In genomic region chr12:55715833-55716581, GRCh38 we compare ENCODE assay signal across 8 cellular contexts. TPM values are rescaled to one million over a fixed set of nuclear protein-coding genes. Genes with fewer than 3 reads are reported as not detected.
DNase-seq lines count a peak whose midpoint lies in the region; ATAC-seq, FAIRE-seq and TF ChIP-seq lines count a peak whose summit lies in the region.

Gene BLOC1S1 (plus strand): TSS chr12:55716046. CDS start chr12:55716052, 6 bp downstream.

- DNase-seq in GM18507 (ENCODE audit: extremely low spot score, insufficient read length, low read depth) (peak; percentile 90), NCI-H2029 (lab: John Stamatoyannopoulos, UW) (peak; percentile 89), ascending aorta (ENCODE audit: low spot score in 2 of 2) (peak; percentile 73 to 97), right cardiac atrium (peak; percentile 93 to 97 (median 96)), vagina (ENCODE audit: extremely low spot score in 2 of 2) (peak in 1 of 2 donors; percentile 95)
- DNase-seq in T-helper 2 cell treated with Interferon-gamma antibody and Interleukin-4, amounts not matched to agents 5 μg/mL and 100 μg/mL, for 36 hours (ENCODE audit: low spot score): peak; percentile 91

- H3K9ac ChIP-seq in rectal smooth muscle tissue (ENCODE audit: low read length): peak within 1 kb of the TSS; percentile 75

- WGBS in right cardiac atrium: under 1% methylated on average over 42 of the region's 42 CpGs

- H3K27me3 Mint-ChIP-seq in T-helper 2 cell treated with Interferon-gamma antibody and Interleukin-4, amounts not matched to agents 5 μg/mL and 100 μg/mL, for 36 hours (ENCODE audit: low read depth): peaks cover 18% of the 10 kb centered on the region

- TF ChIP-seq CTCF in ascending aorta (IDR thresholded peaks at IDR 0.05) (peak in 1 of 3 experiments; percentile 6), vagina (IDR thresholded peaks at IDR 0.05) (no peak)

- H3K27me3 ChIP-seq in ascending aorta (no peaks in the 10 kb centered on the region), right cardiac atrium (ENCODE audit: control insufficient read depth, insufficient read depth) (no peaks in the 10 kb centered on the region), rectal smooth muscle tissue (ENCODE audit: control insufficient read depth, insufficient read depth, low read length) (no peaks in the 10 kb centered on the region), vagina (no peaks in the 10 kb centered on the region)

- H3K9me3 Mint-ChIP-seq in T-helper 2 cell treated with Interferon-gamma antibody and Interleukin-4, amounts not matched to agents 5 μg/mL and 100 μg/mL, for 36 hours: no peaks in the 10 kb centered on the region

- no peaks in the 10 kb centered on the region for H3K36me3 Mint-ChIP-seq in T-helper 2 cell treated with Interferon-gamma antibody and Interleukin-4, amounts not matched to agents 5 μg/mL and 100 μg/mL, for 36 hours (ENCODE audit: low read depth)

- intact Hi-C loops in ascending aorta (cut with DNase I) (loop anchor here (1.0 kb wide), 1 partner anchor 9 kb away; the partner anchor contains the start of gene ITGA7), right cardiac atrium (cut with DNase I) (loop anchor here in 1 of 4 donors (5.0 kb wide), 1 partner anchor 34 kb away; a partner anchor contains a TSS), vagina (cut with DNase I) (no loop called here)

- peak within 1 kb of the TSS; percentile 95 for H3K4me3 Mint-ChIP-seq in T-helper 2 cell treated with Interferon-gamma antibody and Interleukin-4, amounts not matched to agents 5 μg/mL and 100 μg/mL, for 36 hours

- H3K27ac ChIP-seq in ascending aorta (peak within 1 kb of the TSS; percentile 86 to 88), right cardiac atrium (ENCODE audit: low read length) (peak within 1 kb of the TSS; percentile 87), rectal smooth muscle tissue (ENCODE audit: low read depth, low read length) (peak within 1 kb of the TSS; percentile 96), vagina (peak within 1 kb of the TSS; percentile 94)

- H3K9me3 ChIP-seq in ascending aorta (no peaks in the 10 kb centered on the region), right cardiac atrium (ENCODE audit: control insufficient read depth, low read length) (no peaks in the 10 kb centered on the region), vagina (no peaks in the 10 kb centered on the region)

- TF ChIP-seq POLR2A in vagina (IDR thresholded peaks at IDR 0.05): no peak

- H3K4me1 Mint-ChIP-seq in T-helper 2 cell treated with Interferon-gamma antibody and Interleukin-4, amounts not matched to agents 5 μg/mL and 100 μg/mL, for 36 hours (ENCODE audit: low read depth): peaks cover 21% of the 10 kb centered on the region

- ATAC-seq in HG02973 (IDR thresholded peaks at IDR 0.05; ENCODE audit: unreplicated experiment) (peak; percentile 88), right cardiac atrium (peak; percentile 63 to 77)

- FAIRE-seq in GM18507 (lab: Jason Lieb, UNC): peak; percentile 89

- H3K4me1 ChIP-seq in ascending aorta: peaks cover 41 to 73% of the 10 kb centered on the region in 2 donors
- peaks cover 29% of the 10 kb centered on the region for H3K4me1 ChIP-seq in right cardiac atrium (ENCODE audit: control insufficient read depth, insufficient read depth, low read length)
- peaks cover 66% of the 10 kb centered on the region for H3K4me1 ChIP-seq in rectal smooth muscle tissue (ENCODE audit: control insufficient read depth, insufficient read depth, low read length)
- peaks cover 55% of the 10 kb centered on the region for H3K4me1 ChIP-seq in vagina

- H3K4me3 ChIP-seq in ascending aorta (peak within 1 kb of the TSS; percentile 64 to 79), right cardiac atrium (ENCODE audit: low read length) (peak within 1 kb of the TSS; percentile 51), rectal smooth muscle tissue (ENCODE audit: low read length) (peak within 1 kb of the TSS; percentile 91), vagina (peak within 1 kb of the TSS; percentile 76 to 91)

- H3K36me3 ChIP-seq in ascending aorta (no peaks in the 10 kb centered on the region), rectal smooth muscle tissue (ENCODE audit: control insufficient read depth, insufficient read depth, low read length) (no peaks in the 10 kb centered on the region), vagina (no peaks in the 10 kb centered on the region)

- peak within 1 kb of the TSS; percentile 95 for H3K27ac Mint-ChIP-seq in T-helper 2 cell treated with Interferon-gamma antibody and Interleukin-4, amounts not matched to agents 5 μg/mL and 100 μg/mL, for 36 hours

RNA-seq across cellular contexts. Expression of gene BLOC1S1, which starts in this region (rescaled TPM):
- total RNA-seq in ascending aorta: 57.2 TPM
- total RNA-seq in right cardiac atrium: 100 to 1,000 TPM; 134 to 149 (median 139) TPM
- 205 TPM for polyA plus RNA-seq in right cardiac atrium
- 173 TPM for total RNA-seq in vagina
